34 cellular contexts compared by ENCODE assay signal in the genomic region with DNA sequence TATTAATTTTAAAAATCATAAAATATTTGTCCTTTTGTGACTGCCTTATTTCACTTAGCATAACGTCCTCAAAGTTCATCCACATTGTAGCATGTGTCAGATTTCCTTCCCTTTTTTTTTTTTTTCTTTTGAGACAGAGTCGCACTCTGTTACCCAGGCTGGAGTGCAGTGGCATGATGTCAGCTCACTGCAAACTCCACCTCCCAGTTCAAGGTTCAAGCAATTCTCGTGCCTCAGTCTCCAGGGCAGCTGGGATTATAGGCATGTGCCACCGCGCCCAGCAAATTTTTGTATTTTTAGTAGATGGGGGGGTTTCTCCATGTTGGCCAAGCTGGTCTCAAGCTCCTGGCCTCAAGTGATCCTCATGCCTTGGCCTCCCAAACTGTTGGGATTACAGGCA. TPM values are rescaled to one million over a fixed set of nuclear protein-coding genes. Genes with fewer than 3 reads are reported as not detected.
DNase-seq lines count a peak whose midpoint lies in the region; ATAC-seq, FAIRE-seq and TF ChIP-seq lines count a peak whose summit lies in the region.
"Had no signal": no experiment of that assay in that cellular context is flagged by ENCODE, and none has a peak within 500 bp of the region (broad histone marks: within the 10 kb centered on the region; RNA-seq: fewer than 3 reads in every experiment).

No MANE protein-coding gene starts in this region.

- FAIRE-seq in HepG2 (lab: Jason Lieb, UNC): peak; percentile 43
- FAIRE-seq: HTR-8/SVneo, K562 had no signal

- CTCF ChIA-PET in PC-9 (lab: Charles Lee) (no interaction called here), HepG2 (lab: Yijun Ruan, JAX; ENCODE audit: low intra/inter-chr PET ratio, low total read pairs) (no interaction called here)

- no peaks in the 10 kb centered on the region for H3K9me2 ChIP-seq in PC-9 (ENCODE audit: insufficient read depth)

- no peak overlapping the region for H3K4me3 ChIP-seq in PC-9
- no peak overlapping the region for H3K4me3 ChIP-seq in HepG2 (replicated peaks in 1 of 3; ENCODE audit: insufficient read depth in 1 of 3, low read depth in 2 of 3, low read length in 3 of 3)
- H3K4me3 ChIP-seq: K562, lower lobe of right lung, MG63, smooth muscle cell, thoracic aorta, uterus had no signal

- TF ChIP-seq POLR2A in HepG2 (IDR thresholded peaks at IDR 0.05; ENCODE audit: insufficient read depth in 1 of 2, low read depth in 2 of 2, low read length in 2 of 2): no peak

- intact Hi-C loops in PC-9 (cut with micrococcal nuclease; ENCODE audit: unreplicated experiment) (no loop called here), HepG2 (cut with micrococcal nuclease; ENCODE audit: unreplicated experiment) (no loop called here), sciatic nerve (cut with DNase I) (no loop called here)

- H3K27ac Mint-ChIP-seq in activated naive CD4-positive, alpha-beta T cell treated with anti-CD3 and anti-CD28 coated beads, Interleukin-2, amount 50 U/mL, for 72 hours: no peak overlapping the region
- H3K27ac Mint-ChIP-seq: activated CD4-positive, alpha-beta memory T cell treated with anti-CD3 and anti-CD28 coated beads for 36 hours; nephron; T-helper 1 cell treated with Interleukin-12 subunit alpha and Interleukin-12 subunit beta and Interleukin-4 antibody, amounts not matched to agents 30 μg/mL and 1 μg/mL, for 36 hours had no signal

- no peak for TF ChIP-seq RAD21 in HepG2 (CRISPR knock-in tag; IDR thresholded peaks at IDR 0.05)

- no peaks in the 10 kb centered on the region for H3K9me3 ChIP-seq in PC-9 (ENCODE audit: insufficient read depth, low read depth)
- no peaks in the 10 kb centered on the region for H3K9me3 ChIP-seq in HepG2 (ENCODE audit: low read length)
- H3K9me3 ChIP-seq: lower lobe of right lung, MG63, thoracic aorta, uterus had no signal

- peaks cover 0 to 4% of the 10 kb centered on the region in 2 donors for H3K36me3 Mint-ChIP-seq in activated naive CD4-positive, alpha-beta T cell treated with anti-CD3 and anti-CD28 coated beads, Interleukin-2, amount 50 U/mL, for 72 hours
- H3K36me3 Mint-ChIP-seq: activated CD4-positive, alpha-beta memory T cell treated with anti-CD3 and anti-CD28 coated beads for 36 hours had no signal

- H3K9ac ChIP-seq in HepG2 (ENCODE audit: insufficient read depth, low read depth, low read length): peak overlapping the region; percentile 36; the same call in 1 of the 2 replicates
- H3K9ac ChIP-seq: parathyroid adenoma had no signal

- H3F3A ChIP-seq in PC-9 (ENCODE audit: insufficient read depth, low read depth): peaks cover under 1% of the 10 kb centered on the region; the same call in 1 of the 2 replicates

- H2AFZ ChIP-seq in PC-9 (no peak overlapping the region), HepG2 (ENCODE audit: low read length) (no peak overlapping the region)
- H2AFZ ChIP-seq: parathyroid adenoma had no signal

- H4K20me1 ChIP-seq in PC-9 (ENCODE audit: insufficient read depth) (peaks cover 72% of the 10 kb centered on the region), HepG2 (ENCODE audit: insufficient read depth, low read length) (peaks cover 22% of the 10 kb centered on the region)

- peaks cover 94% of the 10 kb centered on the region for H3K79me2 ChIP-seq in PC-9 (ENCODE audit: low read depth)
- peaks cover 97% of the 10 kb centered on the region for H3K79me2 ChIP-seq in HepG2 (ENCODE audit: insufficient read depth, low read length)

- in situ Hi-C loops in HepG2 (cut with HindIII; ENCODE audit: extremely low pct_ligation_motif_present, low pct_unique_long_range_greater_than_20kb): no loop called here

- POLR2A ChIA-PET in PC-9 (lab: Charles Lee; ENCODE audit: unreplicated experiment) (no interaction called here), HepG2 (lab: Yijun Ruan, JAX) (interaction anchor here (1.1 to 2.9 kb wide), 3 partner anchors 10 to 30 kb away, joined by 3 to 16 read pairs (median 10); a partner anchor contains a TSS)

- TF ChIP-seq EP300 in HepG2 (IDR thresholded peaks at IDR 0.05; ENCODE audit: low read depth in 2 of 2, low read length in 2 of 2): no peak
- TF ChIP-seq EP300 in HepG2 (CRISPR knock-in tag; IDR thresholded peaks at IDR 0.05; ENCODE audit: borderline replicate concordance): no peak

- H3K27ac ChIP-seq in PC-9 (no peak overlapping the region), HepG2 (ENCODE audit: extremely low read length, insufficient read depth, low read length) (peak overlapping the region; percentile 81)
- H3K27ac ChIP-seq: lower lobe of right lung, parathyroid adenoma, thoracic aorta, uterus had no signal

- no peak for TF ChIP-seq CTCF in PC-9 (conservative IDR thresholded peaks at IDR 0.05)
- TF ChIP-seq CTCF in HepG2 (CRISPR knock-in tag; IDR thresholded peaks at IDR 0.05): no peak

- 38% methylated on average over 5 of the region's 5 CpGs for WGBS in HepG2 (ENCODE audit: low lambda C conversion rate)

- TSS peak; percentile 17 for BruUV-seq in PC-9 (replicated peaks; lab: Mats Ljungman, UMichigan)
- BruUV-seq in HepG2 (replicated peaks; lab: Mats Ljungman, UMichigan): no TSS peak

- ATAC-seq in HepG2 (no peak), sciatic nerve (peak; percentile 62)
- no peak for ATAC-seq in activated naive CD4-positive, alpha-beta T cell treated with anti-CD3 and anti-CD28 coated beads, Interleukin-2, amount 50 U/mL, for 72 hours
- ATAC-seq: activated CD4-positive, CD25-positive, alpha-beta regulatory T cell treated with anti-CD3 and anti-CD28 coated beads, Interleukin-2, amount 50 U/mL, for 24 hours; K562; lower lobe of right lung; stimulated activated naive CD8-positive, alpha-beta T cell treated with anti-CD3 and anti-CD28 coated beads, Interleukin-15, amount 100 ng/mL, for 72 hours had no signal

- H3K9me3 Mint-ChIP-seq in activated naive CD4-positive, alpha-beta T cell treated with anti-CD3 and anti-CD28 coated beads, Interleukin-2, amount 50 U/mL, for 72 hours: no peaks in the 10 kb centered on the region
- H3K9me3 Mint-ChIP-seq: activated CD4-positive, alpha-beta memory T cell treated with anti-CD3 and anti-CD28 coated beads for 36 hours; CD4-positive, CD25-positive, alpha-beta regulatory T cell; nephron; stimulated activated naive CD8-positive, alpha-beta T cell treated with anti-CD3 and anti-CD28 coated beads, Interleukin-15, amount 100 ng/mL, for 72 hours; T-helper 1 cell treated with Interleukin-12 subunit alpha and Interleukin-12 subunit beta and Interleukin-4 antibody, amounts not matched to agents 30 μg/mL and 1 μg/mL, for 36 hours had no signal

- DNase-seq in NOMO-1 treated with DMSO at 0.1 percent for 48 hours (lab: John Stamatoyannopoulos, UW; ENCODE audit: unreplicated experiment): peak; percentile 27
- DNase-seq in NOMO-1 treated with dmso at 0.1 percent for 144 hours (lab: John Stamatoyannopoulos, UW; ENCODE audit: unreplicated experiment): no peak
- no peak for DNase-seq in PC-9
- DNase-seq in HepG2 (ENCODE audit: low spot score): peak; percentile 42
- no peak for DNase-seq in sciatic nerve (ENCODE audit: low spot score)
- no peak for DNase-seq in RKO (ENCODE audit: low spot score)
- DNase-seq in activated naive CD4-positive, alpha-beta T cell treated with anti-CD3 and anti-CD28 coated beads, Interleukin-2, amount 50 U/mL, for 72 hours (ENCODE audit: low spot score in 2 of 2): no peak
- no peak for DNase-seq in activated CD8-positive, alpha-beta memory T cell treated with anti-CD3 and anti-CD28 coated beads, Interleukin-2, amount 50 U/mL, for 48 hours
- DNase-seq: 8988T; activated CD4-positive, alpha-beta memory T cell treated with anti-CD3 and anti-CD28 coated beads for 36 hours; activated naive CD4-positive, alpha-beta T cell; caudate nucleus; CD4-positive, CD25-positive, alpha-beta regulatory T cell; foreskin fibroblast; head of caudate nucleus; islet precursor cell; lower lobe of right lung; MG63; NCI-H1436; NCI-H2081 treated with DMSO at 0.1 percent for 48 hours; NCI-H226; NCI-H69; retina; RPMI8226; stimulated activated naive CD8-positive, alpha-beta T cell treated with anti-CD3 and anti-CD28 coated beads, Interleukin-15, amount 100 ng/mL, for 72 hours; uterus had no signal

- no peaks in the 10 kb centered on the region for H3K27me3 ChIP-seq in PC-9 (ENCODE audit: insufficient read depth, low read depth)
- H3K27me3 ChIP-seq in HepG2 (ENCODE audit: control insufficient read depth in 1 of 2, insufficient read depth in 2 of 2, low read length in 2 of 2): no peaks in the 10 kb centered on the region
- H3K27me3 ChIP-seq: MG63, uterus had no signal

- H3K4me1 ChIP-seq in PC-9 (replicated peaks; ENCODE audit: insufficient read depth) (no peaks in the 10 kb centered on the region), HepG2 (ENCODE audit: insufficient read depth, low read length) (peaks cover 95% of the 10 kb centered on the region)
- H3K4me1 ChIP-seq: parathyroid adenoma, uterus had no signal

- H3K36me3 ChIP-seq in PC-9 (ENCODE audit: low read depth) (no peaks in the 10 kb centered on the region), HepG2 (replicated peaks in 1 of 2; ENCODE audit: control insufficient read depth in 1 of 2, insufficient read depth in 2 of 2, low read length in 2 of 2) (peaks cover 0 to 6% of the 10 kb centered on the region in 2 experiments; a peak in 2 of 5 replicates)
- H3K36me3 ChIP-seq: lower lobe of right lung, thoracic aorta, uterus had no signal

- no peak overlapping the region for H3K4me2 ChIP-seq in PC-9
- no peak overlapping the region; the same call in 1 of the 2 replicates for H3K4me2 ChIP-seq in HepG2 (ENCODE audit: low read depth, low read length)
- H3K4me2 ChIP-seq: smooth muscle cell had no signal

RNA-seq across cellular contexts. Expression of a gene that starts 10.6 kb away (rescaled TPM):
- total RNA-seq in PC-9 (2021): 134 and 142 TPM in 2 replicates
- total RNA-seq in HepG2 (2016; rRNA removed; fragmentation: Illumina TruSeq; extraction: Trizol): 74.3 and 83.3 TPM in 2 replicates
- total RNA-seq in HepG2 (2016; cell fraction: cytosol; rRNA removed; fragmentation: Illumina TruSeq; extraction: Trizol; ENCODE audit: low read depth): 71.2 and 75.6 TPM in 2 replicates
- 77.4 and 84.5 TPM in 2 replicates for total RNA-seq in HepG2 (2016; cell fraction: insoluble cytoplasmic fraction; rRNA removed; fragmentation: Illumina TruSeq; extraction: Trizol)
- total RNA-seq in HepG2 (2016; cell fraction: membrane; rRNA removed; fragmentation: Illumina TruSeq; extraction: Trizol): 47.3 and 51.3 TPM in 2 replicates
- 40.6 and 45.8 TPM in 2 replicates for total RNA-seq in HepG2 (2016; cell fraction: nucleus; rRNA removed; fragmentation: Illumina TruSeq; extraction: Trizol)
- polyA plus RNA-seq in HepG2 (2011; rRNA removed): 92.0 and 121 TPM in 2 replicates
- 39.6 and 72.5 TPM in 2 replicates for polyA plus RNA-seq in HepG2 (2011; cell fraction: cytosol; rRNA removed)
- 38.0 and 39.7 TPM in 2 replicates for polyA plus RNA-seq in HepG2 (2011; cell fraction: nucleus; rRNA removed)
- polyA plus RNA-seq in HepG2 (2012): 73.4 and 84.2 TPM in 2 replicates
- 10.3 and 12.2 TPM in 2 replicates for polyA plus RNA-seq in HepG2 (2016; cell fraction: cytosol; fragmentation: Illumina TruSeq; extraction: Trizol; ENCODE audit: low read depth)
- 113 and 114 TPM in 2 replicates for polyA plus RNA-seq in HepG2 (2016; cell fraction: insoluble cytoplasmic fraction; fragmentation: Illumina TruSeq; extraction: Trizol; ENCODE audit: low read depth)
- polyA plus RNA-seq in HepG2 (2016; cell fraction: membrane; fragmentation: Illumina TruSeq; extraction: Trizol; ENCODE audit: low read depth): 31.5 and 35.2 TPM in 2 replicates
- 65.7 and 66.6 TPM in 2 replicates for polyA plus RNA-seq in HepG2 (2016; cell fraction: nucleus; fragmentation: Illumina TruSeq; extraction: Trizol; ENCODE audit: insufficient read depth, low read depth)
- polyA minus RNA-seq in HepG2 (2011; rRNA and poly(A)+ RNA removed; ENCODE audit: low replicate concordance): 87.8 and 136 TPM in 2 replicates
- polyA minus RNA-seq in HepG2 (2011; cell fraction: cytosol; rRNA and poly(A)+ RNA removed): 128 and 159 TPM in 2 replicates
- 68.9 and 102 TPM in 2 replicates for polyA minus RNA-seq in HepG2 (2011; cell fraction: nucleus; rRNA and poly(A)+ RNA removed)
- 157 TPM for total RNA-seq in sciatic nerve
- 10 to 100 TPM; 66.3 TPM for total RNA-seq in activated naive CD4-positive, alpha-beta T cell treated with anti-CD3 and anti-CD28 coated beads, Interleukin-2, amount 50 U/mL, for 72 hours

RNA-seq across cellular contexts. Expression of a gene that starts 37.4 kb away (rescaled TPM):
- total RNA-seq in PC-9 (2021): 58.7 and 64.5 TPM in 2 replicates
- 67.9 and 97.3 TPM in 2 replicates for total RNA-seq in HepG2 (2016; rRNA removed; fragmentation: Illumina TruSeq; extraction: Trizol)
- 27.8 TPM in 2 replicates for total RNA-seq in HepG2 (2016; cell fraction: cytosol; rRNA removed; fragmentation: Illumina TruSeq; extraction: Trizol; ENCODE audit: low read depth)
- total RNA-seq in HepG2 (2016; cell fraction: insoluble cytoplasmic fraction; rRNA removed; fragmentation: Illumina TruSeq; extraction: Trizol): 65.9 and 101 TPM in 2 replicates
- total RNA-seq in HepG2 (2016; cell fraction: membrane; rRNA removed; fragmentation: Illumina TruSeq; extraction: Trizol): 51.7 and 53.0 TPM in 2 replicates
- total RNA-seq in HepG2 (2016; cell fraction: nucleus; rRNA removed; fragmentation: Illumina TruSeq; extraction: Trizol): 21.9 and 28.3 TPM in 2 replicates
- 50.2 and 61.2 TPM in 2 replicates for polyA plus RNA-seq in HepG2 (2011; rRNA removed)
- 27.7 and 30.4 TPM in 2 replicates for polyA plus RNA-seq in HepG2 (2011; cell fraction: cytosol; rRNA removed)
- polyA plus RNA-seq in HepG2 (2011; cell fraction: nucleus; rRNA removed): 9.2 and 10.1 TPM in 2 replicates
- polyA plus RNA-seq in HepG2 (2012): 40.6 and 45.7 TPM in 2 replicates
- polyA plus RNA-seq in HepG2 (2016; cell fraction: cytosol; fragmentation: Illumina TruSeq; extraction: Trizol; ENCODE audit: low read depth): 34.1 and 42.7 TPM in 2 replicates
- 102 and 104 TPM in 2 replicates for polyA plus RNA-seq in HepG2 (2016; cell fraction: insoluble cytoplasmic fraction; fragmentation: Illumina TruSeq; extraction: Trizol; ENCODE audit: low read depth)
- polyA plus RNA-seq in HepG2 (2016; cell fraction: membrane; fragmentation: Illumina TruSeq; extraction: Trizol; ENCODE audit: low read depth): 46.1 and 46.9 TPM in 2 replicates
- polyA plus RNA-seq in HepG2 (2016; cell fraction: nucleus; fragmentation: Illumina TruSeq; extraction: Trizol; ENCODE audit: insufficient read depth, low read depth): 34.7 and 41.9 TPM in 2 replicates
- 13.4 and 41.4 TPM in 2 replicates for polyA minus RNA-seq in HepG2 (2011; rRNA and poly(A)+ RNA removed; ENCODE audit: low replicate concordance)
- polyA minus RNA-seq in HepG2 (2011; cell fraction: cytosol; rRNA and poly(A)+ RNA removed): 11.1 and 12.9 TPM in 2 replicates
- polyA minus RNA-seq in HepG2 (2011; cell fraction: nucleus; rRNA and poly(A)+ RNA removed): 15.0 and 16.6 TPM in 2 replicates
- total RNA-seq in sciatic nerve: 30.4 TPM
- 10 to 100 TPM; 24.0 to 41.9 TPM for total RNA-seq in activated naive CD4-positive, alpha-beta T cell treated with anti-CD3 and anti-CD28 coated beads, Interleukin-2, amount 50 U/mL, for 72 hours

Comparison
In these comparisons a context has a peak if more than half of its experiments do, and no peak if none do; other contexts are left out.
1. DNase-seq: peak in NOMO-1 treated with DMSO at 0.1 percent for 48 hours (single experiment) and HepG2 (single experiment); none in NOMO-1 treated with dmso at 0.1 percent for 144 hours (single experiment), PC-9 (0 of 2), sciatic nerve (single experiment), RKO (single experiment), activated naive CD4-positive, alpha-beta T cell treated with anti-CD3 and anti-CD28 coated beads, Interleukin-2, amount 50 U/mL, for 72 hours (0 of 2) and activated CD8-positive, alpha-beta memory T cell treated with anti-CD3 and anti-CD28 coated beads, Interleukin-2, amount 50 U/mL, for 48 hours (single experiment).